1 cellular context compared by ENCODE assay signal in the genomic region with DNA sequence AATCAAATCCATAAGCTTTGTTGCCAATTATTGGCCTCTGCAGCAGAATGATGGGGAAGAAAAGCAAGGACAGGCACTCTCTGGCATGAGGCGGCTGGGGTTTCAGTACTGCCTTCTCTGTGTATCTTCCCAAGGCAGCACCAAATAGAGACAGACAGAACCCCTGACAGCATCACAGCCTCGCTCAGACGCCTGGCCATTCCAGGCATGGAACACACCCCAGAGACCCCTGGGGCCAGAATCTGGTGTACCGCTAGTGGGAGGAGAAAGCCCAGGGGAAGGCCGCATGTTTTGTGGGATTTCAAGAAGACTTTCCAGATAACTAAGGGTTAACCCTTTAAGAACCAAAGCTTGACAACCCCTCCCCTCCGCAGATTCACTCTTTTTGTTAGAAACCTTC.
TF ChIP-seq lines count a peak whose summit lies in the region.

No MANE protein-coding gene starts in this region.

TF ChIP-seq in GM23338, 12 proteins besides CTCF, POLR2A, EP300 and RAD21 (continued from another document):
- TF ChIP-seq, protein P1, sequence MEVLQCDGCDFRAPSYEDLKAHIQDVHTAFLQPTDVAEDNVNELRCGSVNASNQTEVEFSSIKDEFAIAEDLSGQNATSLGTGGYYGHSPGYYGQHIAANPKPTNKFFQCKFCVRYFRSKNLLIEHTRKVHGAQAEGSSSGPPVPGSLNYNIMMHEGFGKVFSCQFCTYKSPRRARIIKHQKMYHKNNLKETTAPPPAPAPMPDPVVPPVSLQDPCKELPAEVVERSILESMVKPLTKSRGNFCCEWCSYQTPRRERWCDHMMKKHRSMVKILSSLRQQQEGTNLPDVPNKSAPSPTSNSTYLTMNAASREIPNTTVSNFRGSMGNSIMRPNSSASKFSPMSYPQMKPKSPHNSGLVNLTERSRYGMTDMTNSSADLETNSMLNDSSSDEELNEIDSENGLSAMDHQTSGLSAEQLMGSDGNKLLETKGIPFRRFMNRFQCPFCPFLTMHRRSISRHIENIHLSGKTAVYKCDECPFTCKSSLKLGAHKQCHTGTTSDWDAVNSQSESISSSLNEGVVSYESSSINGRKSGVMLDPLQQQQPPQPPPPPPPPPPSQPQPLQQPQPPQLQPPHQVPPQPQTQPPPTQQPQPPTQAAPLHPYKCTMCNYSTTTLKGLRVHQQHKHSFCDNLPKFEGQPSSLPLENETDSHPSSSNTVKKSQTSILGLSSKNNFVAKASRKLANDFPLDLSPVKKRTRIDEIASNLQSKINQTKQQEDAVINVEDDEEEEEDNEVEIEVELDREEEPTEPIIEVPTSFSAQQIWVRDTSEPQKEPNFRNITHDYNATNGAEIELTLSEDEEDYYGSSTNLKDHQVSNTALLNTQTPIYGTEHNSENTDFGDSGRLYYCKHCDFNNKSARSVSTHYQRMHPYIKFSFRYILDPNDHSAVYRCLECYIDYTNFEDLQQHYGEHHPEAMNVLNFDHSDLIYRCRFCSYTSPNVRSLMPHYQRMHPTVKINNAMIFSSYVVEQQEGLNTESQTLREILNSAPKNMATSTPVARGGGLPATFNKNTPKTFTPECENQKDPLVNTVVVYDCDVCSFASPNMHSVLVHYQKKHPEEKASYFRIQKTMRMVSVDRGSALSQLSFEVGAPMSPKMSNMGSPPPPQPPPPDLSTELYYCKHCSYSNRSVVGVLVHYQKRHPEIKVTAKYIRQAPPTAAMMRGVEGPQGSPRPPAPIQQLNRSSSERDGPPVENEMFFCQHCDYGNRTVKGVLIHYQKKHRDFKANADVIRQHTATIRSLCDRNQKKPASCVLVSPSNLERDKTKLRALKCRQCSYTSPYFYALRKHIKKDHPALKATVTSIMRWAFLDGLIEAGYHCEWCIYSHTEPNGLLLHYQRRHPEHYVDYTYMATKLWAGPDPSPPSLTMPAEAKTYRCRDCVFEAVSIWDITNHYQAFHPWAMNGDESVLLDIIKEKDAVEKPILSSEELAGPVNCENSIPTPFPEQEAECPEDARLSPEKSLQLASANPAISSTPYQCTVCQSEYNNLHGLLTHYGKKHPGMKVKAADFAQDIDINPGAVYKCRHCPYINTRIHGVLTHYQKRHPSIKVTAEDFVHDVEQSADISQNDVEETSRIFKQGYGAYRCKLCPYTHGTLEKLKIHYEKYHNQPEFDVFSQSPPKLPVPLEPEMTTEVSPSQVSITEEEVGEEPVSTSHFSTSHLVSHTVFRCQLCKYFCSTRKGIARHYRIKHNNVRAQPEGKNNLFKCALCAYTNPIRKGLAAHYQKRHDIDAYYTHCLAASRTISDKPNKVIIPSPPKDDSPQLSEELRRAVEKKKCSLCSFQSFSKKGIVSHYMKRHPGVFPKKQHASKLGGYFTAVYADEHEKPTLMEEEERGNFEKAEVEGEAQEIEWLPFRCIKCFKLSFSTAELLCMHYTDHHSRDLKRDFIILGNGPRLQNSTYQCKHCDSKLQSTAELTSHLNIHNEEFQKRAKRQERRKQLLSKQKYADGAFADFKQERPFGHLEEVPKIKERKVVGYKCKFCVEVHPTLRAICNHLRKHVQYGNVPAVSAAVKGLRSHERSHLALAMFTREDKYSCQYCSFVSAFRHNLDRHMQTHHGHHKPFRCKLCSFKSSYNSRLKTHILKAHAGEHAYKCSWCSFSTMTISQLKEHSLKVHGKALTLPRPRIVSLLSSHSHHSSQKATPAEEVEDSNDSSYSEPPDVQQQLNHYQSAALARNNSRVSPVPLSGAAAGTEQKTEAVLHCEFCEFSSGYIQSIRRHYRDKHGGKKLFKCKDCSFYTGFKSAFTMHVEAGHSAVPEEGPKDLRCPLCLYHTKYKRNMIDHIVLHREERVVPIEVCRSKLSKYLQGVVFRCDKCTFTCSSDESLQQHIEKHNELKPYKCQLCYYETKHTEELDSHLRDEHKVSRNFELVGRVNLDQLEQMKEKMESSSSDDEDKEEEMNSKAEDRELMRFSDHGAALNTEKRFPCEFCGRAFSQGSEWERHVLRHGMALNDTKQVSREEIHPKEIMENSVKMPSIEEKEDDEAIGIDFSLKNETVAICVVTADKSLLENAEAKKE (CRISPR knock-in tag; IDR thresholded peaks at IDR 0.05) = no peak
- no peak for TF ChIP-seq NANOG (IDR thresholded peaks at IDR 0.05; ENCODE audit: borderline replicate concordance)
